ENCODE assay signal across 24 cellular contexts in the genomic region with DNA sequence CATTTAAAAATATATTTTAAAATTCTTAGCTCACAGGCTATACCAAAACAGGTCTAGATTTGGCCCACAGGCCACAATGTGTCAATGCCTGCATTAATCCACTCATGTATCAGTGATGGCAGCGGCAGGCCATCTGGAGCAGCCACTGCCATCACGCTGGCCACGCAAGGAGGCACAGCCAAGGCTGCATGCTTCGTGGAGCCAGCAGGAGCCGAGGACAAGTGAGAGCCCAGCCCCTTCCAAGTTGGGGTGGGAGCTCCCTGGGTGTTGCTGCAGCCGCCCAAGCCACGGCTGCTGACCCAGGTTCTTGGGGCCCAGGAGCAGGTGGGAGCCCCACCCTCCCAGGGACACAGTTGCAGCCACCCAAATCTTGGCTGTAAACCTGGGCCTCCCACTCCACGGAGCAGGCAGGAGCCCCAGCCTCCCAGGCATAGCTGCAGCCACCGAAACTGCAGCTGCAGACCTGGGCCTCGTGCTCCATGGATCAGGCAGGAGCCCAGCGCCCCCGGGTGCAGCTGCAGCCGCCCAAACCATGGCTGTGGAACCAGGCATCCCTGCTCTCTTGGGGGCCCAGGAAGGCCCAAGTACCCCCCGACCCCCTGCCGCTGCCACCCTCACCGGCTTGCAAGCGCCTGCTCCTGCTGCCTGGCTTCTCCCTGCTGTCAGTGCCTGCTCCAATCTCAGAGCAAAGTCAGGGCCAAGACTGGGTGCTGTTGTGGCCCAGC.
"Had no signal": no experiment of that assay in that cellular context is flagged by ENCODE, and none has a peak within 500 bp of the region (broad histone marks: within the 10 kb centered on the region; RNA-seq: fewer than 3 reads in every experiment).

No MANE protein-coding gene starts in this region.

- H3K27ac ChIP-seq: brain microvascular endothelial cell, coronary artery, dorsolateral prefrontal cortex, heart left ventricle had no signal

- H3K4me3 ChIP-seq: coronary artery, dorsolateral prefrontal cortex, heart left ventricle had no signal

- H3K9me3 ChIP-seq: heart left ventricle had no signal

- DNase-seq: activated CD4-positive, alpha-beta memory T cell treated with anti-CD3 and anti-CD28 coated beads for 36 hours; activated CD4-positive, alpha-beta T cell treated with anti-CD3 and anti-CD28 coated beads for 36 hours; activated CD4-positive, alpha-beta T cell treated with anti-CD3 and anti-CD28 coated beads, Interleukin-2, amount 10 ng/mL, durations not matched to agents 24 days and 14 days; activated CD4-positive, CD25-positive, alpha-beta regulatory T cell; activated CD4-positive, CD25-positive, alpha-beta regulatory T cell treated with anti-CD3 and anti-CD28 coated beads, Interleukin-2, amount 50 U/mL, for 72 hours; activated CD8-positive, alpha-beta T cell treated with anti-CD3 and anti-CD28 coated beads, Interleukin-2, amount 10 ng/mL, durations not matched to agents 7 days and 5 days; activated effector memory CD4-positive, alpha-beta T cell treated with Interleukin-2 at 50 U/mL for 16 hours; activated gamma-delta T cell treated with Interleukin-2 at 50 U/mL for 16 hours; activated naive CD4-positive, alpha-beta T cell treated with anti-CD3 and anti-CD28 coated beads, Interleukin-2, amount 50 U/mL, for 16 hours; activated naive CD4-positive, alpha-beta T cell treated with Interleukin-2 at 50 U/mL for 16 hours; activated T-cell treated with anti-CD3 and anti-CD28 coated beads, Interleukin-2, amount 50 U/mL, for 4 hours; amniotic stem cell; anterior cingulate cortex; brain microvascular endothelial cell; dorsolateral prefrontal cortex; effector memory CD4-positive, alpha-beta T cell; foreskin fibroblast; heart left ventricle; T-helper 1 cell; T-helper 17 cell; T1000 had no signal

- ATAC-seq: activated CD4-positive, alpha-beta T cell treated with anti-CD3 and anti-CD28 coated beads for 36 hours; activated CD8-positive, alpha-beta T cell treated with anti-CD3 and anti-CD28 coated beads, Interleukin-2, amount 10 ng/mL, durations not matched to agents 7 days and 5 days; activated T-cell treated with anti-CD3 and anti-CD28 coated beads, Interleukin-2, amount 50 U/mL, for 4 hours; activated T-helper 17 cell treated with anti-CD3 and anti-CD28 coated beads, Interleukin-2, amount 50 U/mL, for 72 hours; esophagus mucosa; T-helper 17 cell had no signal

- H3K36me3 ChIP-seq: brain microvascular endothelial cell, heart left ventricle had no signal

- H3K27me3 ChIP-seq: brain microvascular endothelial cell, dorsolateral prefrontal cortex, heart left ventricle had no signal
